ENCODE assay signal across 8 cellular contexts in the genomic region with DNA sequence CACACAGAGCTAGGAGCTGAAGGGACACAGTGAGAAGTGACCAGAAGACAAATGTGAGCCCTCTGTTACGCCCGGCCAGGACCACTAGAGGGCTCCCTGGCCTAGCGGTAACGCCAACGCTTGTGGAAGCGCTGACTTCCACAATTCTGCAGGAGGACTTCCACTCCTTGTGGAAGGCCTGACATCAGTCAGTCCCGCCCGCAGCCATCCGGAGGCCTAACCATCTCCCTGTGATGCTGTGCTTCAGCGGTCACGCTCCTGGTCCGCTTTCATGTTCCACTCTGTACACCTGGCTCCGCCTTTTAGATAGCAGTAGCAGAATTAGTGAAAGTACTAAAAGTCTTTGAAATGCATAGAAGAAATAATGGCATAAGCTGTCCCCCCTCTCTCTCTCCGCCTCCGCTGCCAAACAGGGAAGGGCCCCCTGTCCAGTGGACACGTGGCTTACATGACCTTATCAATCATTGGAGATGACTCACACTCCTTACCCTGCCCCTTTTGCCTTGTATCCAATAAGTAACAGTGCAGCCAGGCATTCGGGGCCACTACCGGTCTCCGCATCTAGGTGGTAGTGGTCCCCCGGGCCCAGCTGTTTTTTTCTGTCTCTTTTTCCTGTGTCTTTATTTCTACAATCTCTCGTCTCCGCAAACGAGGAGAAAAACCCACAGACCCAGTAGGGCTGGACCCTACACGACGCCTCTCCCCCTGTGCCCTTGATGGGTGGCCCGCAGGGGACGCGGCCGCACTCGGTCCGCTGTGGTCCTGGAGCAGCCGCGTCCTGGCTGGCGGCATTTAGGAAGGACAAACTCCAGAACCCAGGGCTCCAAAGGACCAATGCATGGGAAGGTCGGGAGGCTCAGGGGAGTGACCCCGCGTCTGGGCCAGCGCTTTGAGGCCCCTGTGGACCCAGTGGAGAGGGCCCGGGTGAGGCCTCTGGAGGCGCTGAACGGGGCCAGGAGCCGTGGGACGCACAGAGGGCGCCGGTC. TPM values are rescaled to one million over a fixed set of nuclear protein-coding genes. Genes with fewer than 3 reads are reported as not detected.
DNase-seq lines count a peak whose midpoint lies in the region; ATAC-seq and TF ChIP-seq lines count a peak whose summit lies in the region.

No MANE protein-coding gene starts in this region.

- in situ Hi-C loops in Caki2 (cut with HindIII; ENCODE audit: low pct_unique_long_range_greater_than_20kb, low sequenced_read_pairs), result no loop called here
- in situ Hi-C loops in IMR-90 (cut with MboI; ENCODE audit: low sequenced_read_pairs), result no loop called here

- TF ChIP-seq RAD21 in IMR-90 (IDR thresholded peaks at IDR 0.05; ENCODE audit: low read length), result peak; percentile 86

- peaks cover 2% of the 10 kb centered on the region in 2 donors for H3K36me3 Mint-ChIP-seq in activated T-cell treated with anti-CD3 and anti-CD28 coated beads, Interleukin-2, amount 50 U/mL, for 72 hours (ENCODE audit: insufficient read depth in 2 of 2)
- H3K36me3 Mint-ChIP-seq in natural killer cell, result no peaks in the 10 kb centered on the region

- no peak overlapping the region for H2AK5ac ChIP-seq in IMR-90 (ENCODE audit: low read depth, low read length)

- no peaks in the 10 kb centered on the region for H3F3A ChIP-seq in PC-9 (ENCODE audit: insufficient read depth, low read depth)

- H2BK120ac ChIP-seq in IMR-90 (ENCODE audit: low read depth, low read length), result no peak overlapping the region

- no peak overlapping the region for H3K23ac ChIP-seq in IMR-90 (ENCODE audit: low read depth, low read length)

- H3K9me3 Mint-ChIP-seq in activated T-cell treated with anti-CD3 and anti-CD28 coated beads, Interleukin-2, amount 50 U/mL, for 72 hours, result peaks cover 0 to 2% of the 10 kb centered on the region in 2 donors
- no peaks in the 10 kb centered on the region for H3K9me3 Mint-ChIP-seq in natural killer cell
- H3K9me3 Mint-ChIP-seq in stimulated activated naive CD8-positive, alpha-beta T cell treated with anti-CD3 and anti-CD28 coated beads, Interleukin-15, amount 100 ng/mL, for 72 hours, result peaks cover 0 to 18% of the 10 kb centered on the region in 2 donors

- no peaks in the 10 kb centered on the region for H3K9me2 ChIP-seq in PC-9 (ENCODE audit: insufficient read depth)

- no peak overlapping the region for H3K4ac ChIP-seq in IMR-90 (ENCODE audit: low read depth, low read length)

- H3K36me3 ChIP-seq in IMR-90 (ENCODE audit: control insufficient read depth, insufficient read depth, low read length), result no peaks in the 10 kb centered on the region
- H3K36me3 ChIP-seq in PC-9 (ENCODE audit: low read depth), result no peaks in the 10 kb centered on the region

- no peak overlapping the region for H3K4me3 ChIP-seq in IMR-90 (ENCODE audit: insufficient read depth, low read depth, low read length)
- H3K4me3 ChIP-seq in PC-9, result no peak overlapping the region
- peak overlapping the region; percentile 17 for H3K4me3 ChIP-seq in fibroblast of mammary gland (ENCODE audit: control insufficient read depth, low read depth, low read length)

- peaks cover 7% of the 10 kb centered on the region for H3K9me3 ChIP-seq in IMR-90 (ENCODE audit: control insufficient read depth, insufficient read depth, low read length)
- 0 out of 2 replicates have a peak, but pooled peaks cover 20% of the 10 kb centered on the region for H3K9me3 ChIP-seq in PC-9 (ENCODE audit: insufficient read depth, low read depth)

- peak overlapping the region; percentile 86 to 93 for H3K4me3 Mint-ChIP-seq in activated T-cell treated with anti-CD3 and anti-CD28 coated beads, Interleukin-2, amount 50 U/mL, for 72 hours
- peak overlapping the region; percentile 90 for H3K4me3 Mint-ChIP-seq in natural killer cell
- H3K4me3 Mint-ChIP-seq in stimulated activated naive CD8-positive, alpha-beta T cell treated with anti-CD3 and anti-CD28 coated beads, Interleukin-15, amount 100 ng/mL, for 72 hours, result peak overlapping the region; percentile 84 to 85

- H3K27me3 Mint-ChIP-seq in activated T-cell treated with anti-CD3 and anti-CD28 coated beads, Interleukin-2, amount 50 U/mL, for 72 hours (ENCODE audit: low read depth), result peaks cover 29% of the 10 kb centered on the region
- H3K27me3 Mint-ChIP-seq in natural killer cell (ENCODE audit: low read depth in 2 of 2), result peaks cover 9 to 14% of the 10 kb centered on the region in 2 donors
- peaks cover 52% of the 10 kb centered on the region for H3K27me3 Mint-ChIP-seq in stimulated activated naive CD8-positive, alpha-beta T cell treated with anti-CD3 and anti-CD28 coated beads, Interleukin-15, amount 100 ng/mL, for 72 hours

- TF ChIP-seq CTCF in IMR-90 (conservative IDR thresholded peaks at IDR 0.05; ENCODE audit: low read depth, low read length), result peak; percentile 95
- peak; percentile 89 for TF ChIP-seq CTCF in PC-9 (conservative IDR thresholded peaks at IDR 0.05)
- TF ChIP-seq CTCF in fibroblast of mammary gland (conservative IDR thresholded peaks at IDR 0.05; ENCODE audit: control insufficient read depth, insufficient read depth, low read depth, low read length), result peak; percentile 95
- peak; percentile 81 for TF ChIP-seq CTCF in natural killer cell (IDR thresholded peaks at IDR 0.05)

- no peak overlapping the region; the same call in 1 of the 2 replicates for H3K4me2 ChIP-seq in IMR-90 (ENCODE audit: low read depth, low read length)
- H3K4me2 ChIP-seq in PC-9, result peak overlapping the region; percentile 18; the same call in 1 of the 2 replicates

- no peak overlapping the region for H4K91ac ChIP-seq in IMR-90 (ENCODE audit: insufficient read depth, low read depth, low read length)

- POLR2A ChIA-PET in IMR-90 (lab: Charles Lee; ENCODE audit: unreplicated experiment) (no interaction called here), PC-9 (lab: Charles Lee; ENCODE audit: unreplicated experiment) (no interaction called here)

- H2BK15ac ChIP-seq in IMR-90 (ENCODE audit: low read depth, low read length), result no peak overlapping the region

- H4K5ac ChIP-seq in IMR-90 (ENCODE audit: low read depth, low read length), result no peak overlapping the region

- dilution Hi-C loops in IMR-90 (cut with HindIII; ENCODE audit: low sequenced_read_pairs, unreplicated experiment), result no loop called here

- H3K27ac Mint-ChIP-seq in activated T-cell treated with anti-CD3 and anti-CD28 coated beads, Interleukin-2, amount 50 U/mL, for 72 hours, result no peak overlapping the region
- peak overlapping the region; percentile 6 to 51 for H3K27ac Mint-ChIP-seq in natural killer cell
- H3K27ac Mint-ChIP-seq in stimulated activated naive CD8-positive, alpha-beta T cell treated with anti-CD3 and anti-CD28 coated beads, Interleukin-15, amount 100 ng/mL, for 72 hours, result peak overlapping the region in 1 of 2 donors; percentile 2

- no peak overlapping the region for H3K9ac ChIP-seq in IMR-90 (ENCODE audit: low read depth, low read length)

- ATAC-seq in GM21447 (IDR thresholded peaks at IDR 0.05; ENCODE audit: unreplicated experiment) (peak; percentile 69), IMR-90 (ENCODE audit: low read depth) (peak; percentile 98), natural killer cell (peak; percentile 76 to 84 (median 79))
- peak; percentile 68 to 76 for ATAC-seq in activated T-cell treated with anti-CD3 and anti-CD28 coated beads, Interleukin-2, amount 50 U/mL, for 72 hours (replicated peaks in 1 of 2)
- peak; percentile 76 for ATAC-seq in stimulated activated naive CD8-positive, alpha-beta T cell treated with anti-CD3 and anti-CD28 coated beads, Interleukin-15, amount 100 ng/mL, for 72 hours

- H3K9me1 ChIP-seq in IMR-90 (ENCODE audit: insufficient read depth, low read length), result no peaks in the 10 kb centered on the region; the same call in 1 of the 2 replicates

- BruUV-seq in IMR-90 (replicated peaks; lab: Mats Ljungman, UMichigan) (no TSS peak), PC-9 (replicated peaks; lab: Mats Ljungman, UMichigan) (no TSS peak)

- no peak overlapping the region for H3K18ac ChIP-seq in IMR-90 (ENCODE audit: low read depth, low read length)

- peak overlapping the region; percentile 72 for H2AK9ac ChIP-seq in IMR-90 (replicated peaks; ENCODE audit: low read depth, low read length, poor library complexity)

- CTCF ChIA-PET in IMR-90 (lab: Yijun Ruan, JAX), result interaction anchor here (1.0 to 1.6 kb wide), 4 partner anchors 10 to 116 kb away, joined by 3 to 4 read pairs (median 4); no protein-coding TSS in a partner anchor
- CTCF ChIA-PET in PC-9 (lab: Charles Lee), result interaction anchor here (0.6 to 1.0 kb wide), 5 partner anchors 9 to 733 kb away, joined by 3 to 5 read pairs (median 3); no protein-coding TSS in a partner anchor

- no peaks in the 10 kb centered on the region for H3K79me1 ChIP-seq in IMR-90 (ENCODE audit: low read depth in 1 of 2, low read length in 2 of 2)

- H4K8ac ChIP-seq in IMR-90 (ENCODE audit: low read depth in 2 of 2, low read length in 2 of 2), result peak overlapping the region in 1 of 2 experiments; percentile 15; a peak in 1 of 4 replicates

- peaks cover 10% of the 10 kb centered on the region for H3K4me1 Mint-ChIP-seq in activated T-cell treated with anti-CD3 and anti-CD28 coated beads, Interleukin-2, amount 50 U/mL, for 72 hours (ENCODE audit: low read depth)
- peaks cover 18 to 29% of the 10 kb centered on the region in 2 donors for H3K4me1 Mint-ChIP-seq in natural killer cell
- H3K4me1 Mint-ChIP-seq in stimulated activated naive CD8-positive, alpha-beta T cell treated with anti-CD3 and anti-CD28 coated beads, Interleukin-15, amount 100 ng/mL, for 72 hours, result peaks cover 24% of the 10 kb centered on the region

- no peak overlapping the region for H2BK5ac ChIP-seq in IMR-90 (ENCODE audit: low read depth, low read length, poor library complexity, severe bottlenecking)

- H4K20me1 ChIP-seq in IMR-90 (ENCODE audit: insufficient read depth, low read length), result no peaks in the 10 kb centered on the region
- H4K20me1 ChIP-seq in PC-9 (ENCODE audit: insufficient read depth), result no peaks in the 10 kb centered on the region

- 23% methylated on average over 14 of the region's 45 CpGs; no CpG with 5 or more reads in 1 of the 2 experiments for WGBS in IMR-90 (ENCODE audit: extremely low coverage in 2 of 2, insufficient read length in 1 of 2), 2 experiments

- intact Hi-C loops in IMR-90 (cut with micrococcal nuclease) (loop anchor here (1.0 kb wide), 3 partner anchors 24 to 116 kb away; a partner anchor contains a TSS), PC-9 (cut with micrococcal nuclease; ENCODE audit: unreplicated experiment) (loop anchor here (1.0 to 2.0 kb wide), 3 partner anchors 24 to 778 kb away; no protein-coding TSS in a partner anchor), natural killer cell (cut with micrococcal nuclease) (loop anchor here (1.0 kb wide), 2 partner anchors 24 to 116 kb away; no protein-coding TSS in a partner anchor)

- H3K14ac ChIP-seq in IMR-90 (replicated peaks; ENCODE audit: low read depth, low read length), result no peak overlapping the region

- no peaks in the 10 kb centered on the region for H3K79me2 ChIP-seq in PC-9 (ENCODE audit: low read depth)

- 0 out of 2 replicates have a peak, but pooled peaks have one; percentile 24 for TF ChIP-seq POLR2A in IMR-90 (IDR thresholded peaks at IDR 0.05; ENCODE audit: low read depth, low read length)

- H2AFZ ChIP-seq in IMR-90 (replicated peaks; ENCODE audit: low read length, poor library complexity) (peak overlapping the region; percentile 85), PC-9 (no peak overlapping the region)

- H3K56ac ChIP-seq in IMR-90 (ENCODE audit: extremely low read depth, insufficient read depth, low read length), result no peak overlapping the region

- H3K4me1 ChIP-seq in IMR-90 (ENCODE audit: control insufficient read depth, insufficient read depth, low read length), result no peaks in the 10 kb centered on the region; the same call in 1 of the 2 replicates
- H3K4me1 ChIP-seq in PC-9 (replicated peaks; ENCODE audit: insufficient read depth), result no peaks in the 10 kb centered on the region

- DNase-seq in Caki2 (ENCODE audit: low read depth) (peak; percentile 90), IMR-90 (peak; percentile 87), PC-9 (peak; percentile 65 to 82), fibroblast of mammary gland (ENCODE audit: low read depth) (peak; percentile 90), natural killer cell (peak; percentile 57)
- peak; percentile 64 to 67 for DNase-seq in activated T-cell treated with anti-CD3 and anti-CD28 coated beads, Interleukin-2, amount 50 U/mL, for 72 hours
- peak; percentile 57 to 66 for DNase-seq in stimulated activated naive CD8-positive, alpha-beta T cell treated with anti-CD3 and anti-CD28 coated beads, Interleukin-15, amount 100 ng/mL, for 72 hours

- H3K27ac ChIP-seq in IMR-90 (ENCODE audit: insufficient read depth, low read length) (no peak overlapping the region), PC-9 (no peak overlapping the region)

- H3K27me3 ChIP-seq in IMR-90 (ENCODE audit: control insufficient read depth, insufficient read depth, low read length) (peaks cover 26% of the 10 kb centered on the region), PC-9 (ENCODE audit: insufficient read depth, low read depth) (peaks cover 56% of the 10 kb centered on the region)

- H2BK20ac ChIP-seq in IMR-90 (ENCODE audit: low read depth, low read length), result no peak overlapping the region

RNA-seq across cellular contexts. Expression of a gene that starts 27.0 kb away (rescaled TPM):
- total RNA-seq in Caki2 (2014; rRNA removed; shearing (Covaris generic); ENCODE audit: low replicate concordance), result 1,005 and 1,130 TPM in 2 replicates
- total RNA-seq in IMR-90 (2012; rRNA removed) (566 and 644 TPM in 2 replicates), PC-9 (2021) (1,195 and 1,662 TPM in 2 replicates), natural killer cell (1,000 to 10,000 TPM; 1,034 to 1,328 (median 1,277) TPM)
- 1,856 and 2,352 TPM in 2 replicates for polyA plus RNA-seq in IMR-90 (2012; rRNA removed)
- 1,242 and 1,359 TPM in 2 replicates for polyA plus RNA-seq in IMR-90 (2012; cell fraction: cytosol; rRNA removed)
- 275 and 638 TPM in 2 replicates for polyA plus RNA-seq in IMR-90 (2012; cell fraction: nucleus; rRNA removed; ENCODE audit: low replicate concordance)
- total RNA-seq in activated T-cell treated with anti-CD3 and anti-CD28 coated beads, Interleukin-2, amount 50 U/mL, for 72 hours, result 1,000 to 10,000 TPM; 2,781 to 2,931 TPM
